ENCODE assay signal across 24 cellular contexts in genomic region chr16:28301154-28301553, GRCh38. TPM values are rescaled to one million over a fixed set of nuclear protein-coding genes. Genes with fewer than 3 reads are reported as not detected.
DNase-seq lines count a peak whose midpoint lies in the region; ATAC-seq, FAIRE-seq and TF ChIP-seq lines count a peak whose summit lies in the region.
"Had no signal": no experiment of that assay in that cellular context is flagged by ENCODE, and none has a peak within 500 bp of the region (broad histone marks: within the 10 kb centered on the region; RNA-seq: fewer than 3 reads in every experiment).

No MANE protein-coding gene starts in this region.

- H3K4me1 Mint-ChIP-seq in activated T-cell treated with anti-CD3 and anti-CD28 coated beads, Interleukin-2, amount 50 U/mL, for 24 hours (ENCODE audit: low read depth), result peaks cover 48% of the 10 kb centered on the region
- peaks cover 68 to 77% (median 73%) of the 10 kb centered on the region in 3 donors for H3K4me1 Mint-ChIP-seq in T-cell

- H3K27me3 ChIP-seq in skeletal muscle tissue (ENCODE audit: control insufficient read depth in 3 of 3, insufficient read depth in 3 of 3, low read length in 3 of 3), result no peaks in the 10 kb centered on the region
- H3K27me3 ChIP-seq: BE2C, Peyer's patch had no signal

- H3K36me3 Mint-ChIP-seq in activated T-cell treated with anti-CD3 and anti-CD28 coated beads, Interleukin-2, amount 50 U/mL, for 24 hours (ENCODE audit: low read depth), result peaks cover 1% of the 10 kb centered on the region
- peaks cover 15% of the 10 kb centered on the region for H3K36me3 Mint-ChIP-seq in T-cell
- H3K36me3 Mint-ChIP-seq: IgD-negative memory B cell had no signal

- H3K27ac Mint-ChIP-seq in activated T-cell treated with anti-CD3 and anti-CD28 coated beads, Interleukin-2, amount 50 U/mL, for 24 hours, result peak overlapping the region; percentile 50
- peak overlapping the region; percentile 23 to 82 for H3K27ac Mint-ChIP-seq in T-cell
- H3K27ac Mint-ChIP-seq: IgD-negative memory B cell had no signal

- no peak overlapping the region for H3K4me3 ChIP-seq in skeletal muscle tissue (ENCODE audit: low read length in 3 of 3)
- H3K4me3 ChIP-seq: HAP-1, Peyer's patch had no signal

- no peak overlapping the region for H3K4me3 Mint-ChIP-seq in activated T-cell treated with anti-CD3 and anti-CD28 coated beads, Interleukin-2, amount 50 U/mL, for 24 hours
- no peak overlapping the region for H3K4me3 Mint-ChIP-seq in T-cell
- H3K4me3 Mint-ChIP-seq: IgD-negative memory B cell had no signal

- FAIRE-seq in H54 (lab: Jason Lieb, UNC), result no peak
- FAIRE-seq: G401.6, HTR-8/SVneo had no signal

- H3K9ac ChIP-seq in skeletal muscle tissue (ENCODE audit: low read depth in 1 of 3, low read length in 3 of 3), result peak overlapping the region in 1 of 3 donors; percentile 12

- H3K27ac ChIP-seq in skeletal muscle tissue (ENCODE audit: low read depth, low read length), result peak overlapping the region; percentile 57
- H3K27ac ChIP-seq: HL-60, Peyer's patch had no signal

- POLR2A ChIA-PET in T-cell (lab: Charles Lee), result no interaction called here

- peaks cover 0 to 3% (median 0%) of the 10 kb centered on the region in 3 donors for H3K36me3 ChIP-seq in skeletal muscle tissue (ENCODE audit: control insufficient read depth in 3 of 3, insufficient read depth in 3 of 3, low read length in 3 of 3)
- H3K36me3 ChIP-seq: BE2C, HAP-1, Peyer's patch had no signal

- H3K9me3 ChIP-seq in skeletal muscle tissue (ENCODE audit: control insufficient read depth in 3 of 3, low read length in 3 of 3), result no peaks in the 10 kb centered on the region
- H3K9me3 ChIP-seq: BE2C, HAP-1, Peyer's patch had no signal

- ATAC-seq in T-cell (replicated peaks in 1 of 4) (no peak), esophagus mucosa (no peak)

- peaks cover 16 to 45% (median 39%) of the 10 kb centered on the region in 3 donors for H3K4me1 ChIP-seq in skeletal muscle tissue (ENCODE audit: control insufficient read depth in 3 of 3, insufficient read depth in 3 of 3, low read length in 3 of 3)
- H3K4me1 ChIP-seq: BE2C, HAP-1, Peyer's patch had no signal

- CTCF ChIA-PET in T-cell (lab: Charles Lee), result no interaction called here

- TF ChIP-seq POLR2A in H54 (IDR thresholded peaks at IDR 0.05; ENCODE audit: low read depth, low read length), result no peak

- no peaks in the 10 kb centered on the region for H3K27me3 Mint-ChIP-seq in activated T-cell treated with anti-CD3 and anti-CD28 coated beads, Interleukin-2, amount 50 U/mL, for 24 hours
- H3K27me3 Mint-ChIP-seq in T-cell, result no peaks in the 10 kb centered on the region

- no peak for DNase-seq in activated T-cell treated with anti-CD3 and anti-CD28 coated beads, Interleukin-2, amount 50 U/mL, for 24 hours
- DNase-seq in activated T-cell treated with anti-CD3 and anti-CD28 coated beads, Interleukin-2, amount 50 U/mL, for 48 hours, result no peak
- DNase-seq in T-cell, result no peak
- peak; percentile 56 for DNase-seq in myocyte (ENCODE audit: low read depth)
- DNase-seq in NCI-H1105 treated with DMSO at 0.1 percent for 48 hours (lab: John Stamatoyannopoulos, UW), result no peak
- DNase-seq in H54 (ENCODE audit: insufficient read length, low spot score), result no peak
- DNase-seq: 8988T, BE2C, DND-41, Kasumi-1, MM.1S, NCI-H1105, NCI-H1694 treated with DMSO at 0.1 percent for 48 hours, NCI-H2107, NCI-H2227 treated with DMSO at 0.1 percent for 48 hours, NCI-H524, Peyer's patch had no signal

- no peaks in the 10 kb centered on the region for H3K9me3 Mint-ChIP-seq in activated T-cell treated with anti-CD3 and anti-CD28 coated beads, Interleukin-2, amount 50 U/mL, for 24 hours
- H3K9me3 Mint-ChIP-seq in T-cell, result no peaks in the 10 kb centered on the region
- H3K9me3 Mint-ChIP-seq: IgD-negative memory B cell had no signal

RNA-seq across cellular contexts. Expression of gene SBK1, which starts 8.8 kb away (rescaled TPM):
- 10 to 100 TPM; 21.8 to 26.3 (median 23.4) TPM for total RNA-seq in T-cell
- total RNA-seq in myocyte, result 3.7 and 4.3 TPM in 2 replicates
- polyA plus RNA-seq in myocyte (2012), result 0.88 TPM
- total RNA-seq in skeletal muscle tissue, result 1.0 TPM
- 0.52 TPM for total RNA-seq in esophagus mucosa
